Comparison of ENCODE assay signal across 10 cellular contexts in genomic region chr1:228212415-228212965, GRCh38. TPM values are rescaled to one million over a fixed set of nuclear protein-coding genes. Genes with fewer than 3 reads are reported as not detected.
DNase-seq lines count a peak whose midpoint lies in the region; ATAC-seq, FAIRE-seq and TF ChIP-seq lines count a peak whose summit lies in the region.
"Had no signal": no experiment of that assay in that cellular context is flagged by ENCODE, and none has a peak within 500 bp of the region (broad histone marks: within the 10 kb centered on the region; RNA-seq: fewer than 3 reads in every experiment).

No MANE protein-coding gene starts in this region.

- no peaks in the 10 kb centered on the region for H3K4me1 Mint-ChIP-seq in mesothelial cell of epicardium

- no peak for FAIRE-seq in bronchial epithelial cell (lab: Jason Lieb, UNC)
- FAIRE-seq: pancreas had no signal

- H3K4me1 ChIP-seq in left ventricle myocardium inferior (peaks cover 91% of the 10 kb centered on the region), upper lobe of right lung (peaks cover 7% of the 10 kb centered on the region), HAP-1 (no peaks in the 10 kb centered on the region)
- H3K4me1 ChIP-seq: pancreas had no signal

- in situ Hi-C loops in HAP-1 (cut with MboI; ENCODE audit: low sequenced_read_pairs) = no loop called here

- H3K27me3 Mint-ChIP-seq in mesothelial cell of epicardium (ENCODE audit: low read depth) = no peaks in the 10 kb centered on the region

- ATAC-seq in Right ventricle myocardium superior (ENCODE audit: poor library complexity) (no peak), upper lobe of right lung (no peak), HG03521 (IDR thresholded peaks at IDR 0.05; ENCODE audit: unreplicated experiment) (no peak)

- no peak for DNase-seq in left ventricle myocardium inferior
- DNase-seq in Right ventricle myocardium superior = no peak
- DNase-seq in bronchial epithelial cell (ENCODE audit: low read depth) = no peak
- DNase-seq in mesothelial cell of epicardium (ENCODE audit: low spot score in 2 of 2, unreplicated experiment in 2 of 2) = no peak
- no peak for DNase-seq in upper lobe of right lung
- no peak for DNase-seq in Ammon's horn (ENCODE audit: low spot score)
- DNase-seq in HAP-1 (ENCODE audit: low spot score in 2 of 2) = no peak

- H3K4me3 ChIP-seq in left ventricle myocardium inferior (peak overlapping the region; percentile 65), bronchial epithelial cell (ENCODE audit: low read depth, low read length) (peak overlapping the region; percentile 57), upper lobe of right lung (peak overlapping the region; percentile 64), HAP-1 (no peak overlapping the region)

- peaks cover 2% of the 10 kb centered on the region for H3K36me3 Mint-ChIP-seq in mesothelial cell of epicardium

- H3K9me3 ChIP-seq in left ventricle myocardium inferior (replicated peaks) (no peaks in the 10 kb centered on the region), upper lobe of right lung (no peaks in the 10 kb centered on the region), HAP-1 (no peaks in the 10 kb centered on the region)
- H3K9me3 ChIP-seq: gastroesophageal sphincter, pancreas had no signal

- peak overlapping the region; percentile 68 for H3K27ac ChIP-seq in left ventricle myocardium inferior (replicated peaks)
- no peak overlapping the region for H3K27ac ChIP-seq in upper lobe of right lung

- peaks cover 40% of the 10 kb centered on the region for H3K36me3 ChIP-seq in left ventricle myocardium inferior
- H3K36me3 ChIP-seq in bronchial epithelial cell (ENCODE audit: control insufficient read depth, insufficient read depth, low read length) = no peaks in the 10 kb centered on the region
- H3K36me3 ChIP-seq in upper lobe of right lung = no peaks in the 10 kb centered on the region
- H3K36me3 ChIP-seq in HAP-1 (replicated peaks) = no peaks in the 10 kb centered on the region
- H3K36me3 ChIP-seq: pancreas had no signal

- H3K27ac Mint-ChIP-seq in mesothelial cell of epicardium = no peak overlapping the region

- no peaks in the 10 kb centered on the region for H3K9me3 Mint-ChIP-seq in mesothelial cell of epicardium

- intact Hi-C loops in left ventricle myocardium inferior (cut with micrococcal nuclease) = no loop called here
- intact Hi-C loops in Right ventricle myocardium superior (cut with DNase I) = no loop called here
- intact Hi-C loops in upper lobe of right lung (cut with DNase I) = no loop called here

- peak overlapping the region; percentile 87 for H3K4me3 Mint-ChIP-seq in mesothelial cell of epicardium

- TF ChIP-seq CTCF in left ventricle myocardium inferior (IDR thresholded peaks at IDR 0.05; ENCODE audit: borderline replicate concordance) = no peak
- TF ChIP-seq CTCF in bronchial epithelial cell (IDR thresholded peaks at IDR 0.05; ENCODE audit: insufficient read depth, low read length, severe bottlenecking) = no peak
- no peak for TF ChIP-seq CTCF in mesothelial cell of epicardium (IDR thresholded peaks at IDR 0.05; ENCODE audit: unreplicated experiment)
- no peak for TF ChIP-seq CTCF in upper lobe of right lung (IDR thresholded peaks at IDR 0.05)

- peaks cover 31% of the 10 kb centered on the region for H3K27me3 ChIP-seq in left ventricle myocardium inferior (ENCODE audit: low read depth)
- peaks cover 4% of the 10 kb centered on the region for H3K27me3 ChIP-seq in bronchial epithelial cell (ENCODE audit: control insufficient read depth, insufficient read depth, low read length)
- peaks cover 4% of the 10 kb centered on the region for H3K27me3 ChIP-seq in upper lobe of right lung
- no peaks in the 10 kb centered on the region for H3K27me3 ChIP-seq in HAP-1 (ENCODE audit: low read depth)
- H3K27me3 ChIP-seq: pancreas had no signal

RNA-seq across cellular contexts. Expression of gene OBSCN, which starts 4.6 kb away (rescaled TPM):
- total RNA-seq in left ventricle myocardium inferior (316 TPM), Right ventricle myocardium superior (316 TPM), bronchial epithelial cell (6.3 and 7.6 TPM in 2 replicates), mesothelial cell of epicardium (95.3 to 113 TPM (median 100 TPM) in 3 replicates), upper lobe of right lung (39.4 TPM)

RNA-seq across cellular contexts. Expression of gene IBA57, which starts 46.9 kb away (rescaled TPM):
- total RNA-seq in left ventricle myocardium inferior = 15.0 TPM
- total RNA-seq in Right ventricle myocardium superior = 14.8 TPM
- total RNA-seq in bronchial epithelial cell = 2.0 and 2.6 TPM in 2 replicates
- 10.8 to 14.2 TPM (median 11.8 TPM) in 3 replicates for total RNA-seq in mesothelial cell of epicardium
- 13.0 TPM for total RNA-seq in upper lobe of right lung
